ENCODE assay signal across 26 cellular contexts in the genomic region with DNA sequence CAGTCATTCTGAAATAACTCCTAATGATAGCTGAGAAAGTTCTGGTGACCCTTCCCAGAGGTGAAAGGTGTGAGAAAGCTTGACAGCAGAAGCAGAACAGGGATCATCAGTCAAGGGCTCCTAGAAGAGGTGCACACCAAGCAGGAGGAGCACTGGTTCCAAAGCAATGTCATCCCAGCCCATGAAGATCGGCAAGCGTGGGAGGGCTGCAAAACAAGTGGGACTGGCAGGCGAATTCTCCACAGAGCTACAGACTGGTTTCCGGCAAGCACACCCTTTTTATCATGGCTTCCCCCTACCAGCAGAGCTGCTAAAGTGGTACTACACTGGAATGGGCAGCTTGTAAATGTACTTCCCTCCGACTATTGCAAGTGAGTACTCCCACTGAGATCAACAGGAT.
DNase-seq lines count a peak whose midpoint lies in the region; ATAC-seq, FAIRE-seq and TF ChIP-seq lines count a peak whose summit lies in the region.
"Had no signal": no experiment of that assay in that cellular context is flagged by ENCODE, and none has a peak within 500 bp of the region (broad histone marks: within the 10 kb centered on the region; RNA-seq: fewer than 3 reads in every experiment).

No MANE protein-coding gene starts in this region.

- peak; percentile 64 for FAIRE-seq in bronchial epithelial cell (lab: Jason Lieb, UNC)
- FAIRE-seq: A204.1, D721Med, G401.6, GM12891, GM19239 had no signal

- no peak for TF ChIP-seq POLR2A in testis (IDR thresholded peaks at IDR 0.05)

- peaks cover 28% of the 10 kb centered on the region for H3K36me3 Mint-ChIP-seq in effector memory CD8-positive, alpha-beta T cell (ENCODE audit: insufficient read depth)
- peaks cover 21% of the 10 kb centered on the region for H3K36me3 Mint-ChIP-seq in memory B cell

- no peaks in the 10 kb centered on the region for H3K36me3 ChIP-seq in WERI-Rb-1
- peaks cover 2% of the 10 kb centered on the region for H3K36me3 ChIP-seq in bronchial epithelial cell (ENCODE audit: control insufficient read depth, insufficient read depth, low read length)
- H3K36me3 ChIP-seq in psoas muscle (ENCODE audit: insufficient read depth in 1 of 2, low read depth in 1 of 2), result peaks cover 0 to 40% of the 10 kb centered on the region in 2 donors
- no peaks in the 10 kb centered on the region for H3K36me3 ChIP-seq in testis (ENCODE audit: low read depth, missing control alignments)
- H3K36me3 ChIP-seq: BE2C had no signal

- H3K27ac Mint-ChIP-seq in effector memory CD8-positive, alpha-beta T cell, result peak overlapping the region; percentile 22 to 29
- peak overlapping the region; percentile 47 for H3K27ac Mint-ChIP-seq in memory B cell

- H3K27me3 ChIP-seq in WERI-Rb-1 (ENCODE audit: insufficient read depth, low read depth, severe bottlenecking), result no peaks in the 10 kb centered on the region
- H3K27me3 ChIP-seq in bronchial epithelial cell (ENCODE audit: control insufficient read depth, insufficient read depth, low read length), result no peaks in the 10 kb centered on the region
- H3K27me3 ChIP-seq in psoas muscle (ENCODE audit: insufficient read depth in 3 of 3, low read length in 2 of 3), result no peaks in the 10 kb centered on the region
- no peaks in the 10 kb centered on the region for H3K27me3 ChIP-seq in testis
- H3K27me3 ChIP-seq: BE2C, BLaER1 had no signal

- H3K27ac ChIP-seq in WERI-Rb-1 (peak overlapping the region; percentile 56), psoas muscle (no peak overlapping the region), testis (no peak overlapping the region)
- H3K27ac ChIP-seq: BLaER1 had no signal

- intact Hi-C loops in psoas muscle (cut with DNase I) (no loop called here), testis (cut with DNase I; ENCODE audit: low total_unique reads) (no loop called here)

- TF ChIP-seq CTCF in WERI-Rb-1 (IDR thresholded peaks at IDR 0.05; ENCODE audit: low read depth, low read length) (no peak), bronchial epithelial cell (IDR thresholded peaks at IDR 0.05; ENCODE audit: insufficient read depth, low read length, severe bottlenecking) (no peak), psoas muscle (IDR thresholded peaks at IDR 0.05) (no peak), testis (IDR thresholded peaks at IDR 0.05) (no peak)

- H3K27me3 Mint-ChIP-seq in effector memory CD8-positive, alpha-beta T cell, result no peaks in the 10 kb centered on the region
- no peaks in the 10 kb centered on the region for H3K27me3 Mint-ChIP-seq in memory B cell
- H3K27me3 Mint-ChIP-seq: CD4-positive, alpha-beta memory T cell; CD4-positive, CD25-positive, alpha-beta regulatory T cell; CD8-positive, alpha-beta memory T cell had no signal

- H3K4me3 Mint-ChIP-seq in effector memory CD8-positive, alpha-beta T cell, result no peak overlapping the region
- H3K4me3 Mint-ChIP-seq in memory B cell, result no peak overlapping the region
- H3K4me3 Mint-ChIP-seq: CD14-positive monocyte; CD4-positive, alpha-beta memory T cell; CD4-positive, CD25-positive, alpha-beta regulatory T cell; CD8-positive, alpha-beta memory T cell had no signal

- no peak for ATAC-seq in effector memory CD8-positive, alpha-beta T cell (replicated peaks)
- ATAC-seq in memory B cell (ENCODE audit: low read depth) (no peak), psoas muscle (no peak), HG02884 (IDR thresholded peaks at IDR 0.05; ENCODE audit: unreplicated experiment) (no peak)

- peaks cover 0 to 1% of the 10 kb centered on the region in 2 donors for H3K4me1 Mint-ChIP-seq in effector memory CD8-positive, alpha-beta T cell (ENCODE audit: low read depth in 2 of 2)
- H3K4me1 Mint-ChIP-seq in memory B cell, result no peaks in the 10 kb centered on the region
- H3K4me1 Mint-ChIP-seq: CD4-positive, alpha-beta memory T cell; CD8-positive, alpha-beta memory T cell had no signal

- DNase-seq in WERI-Rb-1 (peak; percentile 20), bronchial epithelial cell (ENCODE audit: low read depth) (no peak), memory B cell (ENCODE audit: low spot score in 2 of 2) (no peak), psoas muscle (no peak), testis (no peak), COLO829 (ENCODE audit: low spot score) (no peak)
- no peak for DNase-seq in effector memory CD8-positive, alpha-beta T cell
- DNase-seq: 8988T; ACHN; BE2C; C1 segment of cervical spinal cord; Caco-2; Calu3; CD4-positive, alpha-beta memory T cell; CD4-positive, CD25-positive, alpha-beta regulatory T cell; CD8-positive, alpha-beta memory T cell; DMS79 treated with DMSO at 0.1 percent for 48 hours; GF-D8 had no signal

- H3K4me1 ChIP-seq in psoas muscle, result peaks cover 12% of the 10 kb centered on the region
- no peaks in the 10 kb centered on the region for H3K4me1 ChIP-seq in testis
- H3K4me1 ChIP-seq: BLaER1, Caco-2 had no signal

- H3K9me3 ChIP-seq in WERI-Rb-1 (ENCODE audit: severe bottlenecking) (no peaks in the 10 kb centered on the region), psoas muscle (no peaks in the 10 kb centered on the region), testis (no peaks in the 10 kb centered on the region)
- H3K9me3 ChIP-seq: BE2C, BLaER1, Caco-2 had no signal

- no peaks in the 10 kb centered on the region for H3K9me3 Mint-ChIP-seq in effector memory CD8-positive, alpha-beta T cell
- no peaks in the 10 kb centered on the region for H3K9me3 Mint-ChIP-seq in memory B cell
- H3K9me3 Mint-ChIP-seq: CD14-positive monocyte; CD4-positive, alpha-beta memory T cell; CD4-positive, CD25-positive, alpha-beta regulatory T cell; CD8-positive, alpha-beta memory T cell had no signal

- H3K4me3 ChIP-seq in WERI-Rb-1 (ENCODE audit: low read depth, low read length) (peak overlapping the region; percentile 6; the same call in 1 of the 2 replicates), bronchial epithelial cell (ENCODE audit: low read depth, low read length) (no peak overlapping the region), psoas muscle (no peak overlapping the region), testis (no peak overlapping the region)
- H3K4me3 ChIP-seq: BLaER1 had no signal

- 94 to 97% (median 96%) methylated on average over 5 of the region's 5 CpGs for whole genome bisulfite sequencing in psoas muscle, 3 donors
- 91 to 95% methylated on average over 5 of the region's 5 CpGs for WGBS in testis, 2 donors
